8 cellular contexts compared by ENCODE assay signal in genomic region chr13:48235814-48236135, GRCh38. TPM values are rescaled to one million over a fixed set of nuclear protein-coding genes. Genes with fewer than 3 reads are reported as not detected.
DNase-seq lines count a peak whose midpoint lies in the region; ATAC-seq, FAIRE-seq and TF ChIP-seq lines count a peak whose summit lies in the region.

No MANE protein-coding gene starts in this region.

- H3K9me3 ChIP-seq in A549 (no peaks in the 10 kb centered on the region), Loucy (ENCODE audit: insufficient read depth, low read depth, low read length) (no peaks in the 10 kb centered on the region)
- H3K9me3 ChIP-seq in naive thymus-derived CD4-positive, alpha-beta T cell (ENCODE audit: control insufficient read depth in 2 of 3, low read length in 3 of 3), result no peaks in the 10 kb centered on the region

- H3K4me2 ChIP-seq in A549, result peak overlapping the region; percentile 95
- peak overlapping the region; percentile 92 for H3K4me2 ChIP-seq in Loucy (ENCODE audit: low read depth, low read length, poor library complexity, severe bottlenecking)

- no peak for TF ChIP-seq RAD21 in A549 (conservative IDR thresholded peaks at IDR 0.05 in 1 of 2, IDR thresholded peaks at IDR 0.05 in 1 of 2)

- TF ChIP-seq POLR2A in A549 (IDR thresholded peaks at IDR 0.05; ENCODE audit: low read length), result no peak

- no peak for TF ChIP-seq CTCF in A549 (IDR thresholded peaks at IDR 0.05)
- no peak for TF ChIP-seq CTCF in Loucy (conservative IDR thresholded peaks at IDR 0.05; ENCODE audit: low read length)

- CTCF ChIA-PET in A549 (lab: Yijun Ruan, JAX), result interaction anchor here (1.8 kb wide), 1 partner anchor 109 kb away, joined by 6 read pairs; no protein-coding TSS in a partner anchor
- CTCF ChIA-PET in naive thymus-derived CD4-positive, alpha-beta T cell (lab: Charles Lee), result interaction anchor here (0.9 to 2.7 kb wide), 8 partner anchors 14 to 109 kb away, joined by 3 to 22 read pairs (median 4); no protein-coding TSS in a partner anchor

- H3K9me2 ChIP-seq in Loucy (replicated peaks; ENCODE audit: low read depth, low read length), result no peaks in the 10 kb centered on the region

- peaks cover 80% of the 10 kb centered on the region for H3K79me2 ChIP-seq in Loucy (ENCODE audit: insufficient read depth, low read length)

- 92% methylated on average over 1 of the region's 1 CpG for WGBS in A549 (ENCODE audit: missing lambda C conversion rate)

- no peak overlapping the region for H3K27ac ChIP-seq in A549
- peak overlapping the region; percentile 94 for H3K27ac ChIP-seq in naive thymus-derived CD4-positive, alpha-beta T cell (ENCODE audit: low read depth, low read length)

- peak overlapping the region; percentile 94 for H3K27ac Mint-ChIP-seq in dendritic cell treated with granulocyte-macrophage colony-stimulating factor and Interleukin-4, amounts not matched to agents 40 ng/mL and 50 ng/mL, for 4 days
- H3K27ac Mint-ChIP-seq in naive thymus-derived CD4-positive, alpha-beta T cell, result peak overlapping the region in 8 of 9 donors; percentile 84 to 98 (median 96)

- H3K4me1 Mint-ChIP-seq in dendritic cell treated with granulocyte-macrophage colony-stimulating factor and Interleukin-4, amounts not matched to agents 40 ng/mL and 50 ng/mL, for 4 days (ENCODE audit: low read depth), result peaks cover 27% of the 10 kb centered on the region
- H3K4me1 Mint-ChIP-seq in naive thymus-derived CD4-positive, alpha-beta T cell, result peaks cover 42 to 74% (median 62%) of the 10 kb centered on the region in 7 donors

- ATAC-seq in A549 (no peak), HG03354 (IDR thresholded peaks at IDR 0.05; ENCODE audit: poor library complexity, severe bottlenecking, unreplicated experiment) (no peak), GM21515 (IDR thresholded peaks at IDR 0.05; ENCODE audit: unreplicated experiment) (no peak)
- no peak for ATAC-seq in naive thymus-derived CD4-positive, alpha-beta T cell

- H3K27me3 Mint-ChIP-seq in dendritic cell treated with granulocyte-macrophage colony-stimulating factor and Interleukin-4, amounts not matched to agents 40 ng/mL and 50 ng/mL, for 4 days, result peaks cover 11% of the 10 kb centered on the region
- peaks cover 0 to 22% (median 0%) of the 10 kb centered on the region in 5 donors for H3K27me3 Mint-ChIP-seq in naive thymus-derived CD4-positive, alpha-beta T cell

- H3K9ac ChIP-seq in Loucy (ENCODE audit: low read depth, low read length, poor library complexity, severe bottlenecking), result peak overlapping the region; percentile 97

- H3K4me3 Mint-ChIP-seq in dendritic cell treated with granulocyte-macrophage colony-stimulating factor and Interleukin-4, amounts not matched to agents 40 ng/mL and 50 ng/mL, for 4 days, result peak overlapping the region; percentile 78
- peak overlapping the region; percentile 64 to 99 (median 97) for H3K4me3 Mint-ChIP-seq in naive thymus-derived CD4-positive, alpha-beta T cell

- H3K4me3 ChIP-seq in A549, result no peak overlapping the region
- H3K4me3 ChIP-seq in Loucy (ENCODE audit: low read length, poor library complexity, severe bottlenecking), result peak overlapping the region; percentile 99
- H3K4me3 ChIP-seq in naive thymus-derived CD4-positive, alpha-beta T cell (ENCODE audit: low read length), result peak overlapping the region; percentile 61

- no peaks in the 10 kb centered on the region for H3K9me3 Mint-ChIP-seq in dendritic cell treated with granulocyte-macrophage colony-stimulating factor and Interleukin-4, amounts not matched to agents 40 ng/mL and 50 ng/mL, for 4 days
- no peaks in the 10 kb centered on the region for H3K9me3 Mint-ChIP-seq in naive thymus-derived CD4-positive, alpha-beta T cell

- H4K20me1 ChIP-seq in Loucy (ENCODE audit: insufficient read depth, low read length, poor library complexity, severe bottlenecking), result peaks cover 51% of the 10 kb centered on the region

- no peaks in the 10 kb centered on the region; the same call in 1 of the 2 replicates for H3F3A ChIP-seq in Loucy (ENCODE audit: low read depth)

- H3K4me1 ChIP-seq in A549 (peaks cover 44% of the 10 kb centered on the region), Loucy (ENCODE audit: insufficient read depth, low read length, poor library complexity, severe bottlenecking) (peaks cover 64% of the 10 kb centered on the region)
- peaks cover 47 to 53% of the 10 kb centered on the region in 2 donors for H3K4me1 ChIP-seq in naive thymus-derived CD4-positive, alpha-beta T cell (ENCODE audit: control insufficient read depth in 2 of 2, insufficient read depth in 2 of 2, low read length in 2 of 2)

- no peaks in the 10 kb centered on the region for H3K27me3 ChIP-seq in Loucy (ENCODE audit: insufficient read depth, low read length, poor library complexity, severe bottlenecking)
- no peaks in the 10 kb centered on the region for H3K27me3 ChIP-seq in naive thymus-derived CD4-positive, alpha-beta T cell (ENCODE audit: control insufficient read depth in 2 of 2, insufficient read depth in 2 of 2, low read length in 2 of 2)

- no peak overlapping the region for H2AFZ ChIP-seq in Loucy (ENCODE audit: low read length)

- DNase-seq in A549 (ENCODE audit: low read depth in 1 of 2, low spot score in 1 of 2), result no peak
- no peak for DNase-seq in naive thymus-derived CD4-positive, alpha-beta T cell
- no peak for DNase-seq in NCI-H2107 treated with DMSO at 0.1 percent for 48 hours (lab: John Stamatoyannopoulos, UW; ENCODE audit: unreplicated experiment)
- no peak for DNase-seq in NCI-H1436 treated with DMSO at 0.1 percent for 48 hours (lab: John Stamatoyannopoulos, UW)

- no peaks in the 10 kb centered on the region for H3K36me3 ChIP-seq in Loucy (ENCODE audit: insufficient read depth, low read length)
- H3K36me3 ChIP-seq in naive thymus-derived CD4-positive, alpha-beta T cell (ENCODE audit: control insufficient read depth in 2 of 3, insufficient read depth in 3 of 3, low read length in 3 of 3), result peaks cover 0 to 19% (median 0%) of the 10 kb centered on the region in 3 experiments

- POLR2A ChIA-PET in A549 (lab: Yijun Ruan, JAX), result no interaction called here
- POLR2A ChIA-PET in naive thymus-derived CD4-positive, alpha-beta T cell (lab: Charles Lee), result interaction anchor here (1.1 to 4.2 kb wide), 14 partner anchors 15 to 326 kb away, joined by 3 to 47 read pairs (median 5); partner anchors contain the start of gene NUDT15

- peaks cover 62% of the 10 kb centered on the region for H3K36me3 Mint-ChIP-seq in dendritic cell treated with granulocyte-macrophage colony-stimulating factor and Interleukin-4, amounts not matched to agents 40 ng/mL and 50 ng/mL, for 4 days (ENCODE audit: low read depth)
- peaks cover 4 to 32% (median 30%) of the 10 kb centered on the region in 5 donors for H3K36me3 Mint-ChIP-seq in naive thymus-derived CD4-positive, alpha-beta T cell

- intact Hi-C loops in dendritic cell treated with granulocyte-macrophage colony-stimulating factor and Interleukin-4, amounts not matched to agents 40 ng/mL and 50 ng/mL, for 4 days (cut with micrococcal nuclease), result no loop called here
- intact Hi-C loops in naive thymus-derived CD4-positive, alpha-beta T cell (cut with micrococcal nuclease), result loop anchor here (1.0 to 10.0 kb wide), 4 partner anchors 9 to 349 kb away; no protein-coding TSS in a partner anchor

- FAIRE-seq in A549 (lab: Jason Lieb, UNC), result no peak

- no peak for TF ChIP-seq EP300 in A549 (IDR thresholded peaks at IDR 0.05)

TF ChIP-seq in A549, 52 proteins besides CTCF, POLR2A, EP300 and RAD21:
- TF ChIP-seq NPAS2 (CRISPR knock-in tag; IDR thresholded peaks at IDR 0.05; ENCODE audit: borderline replicate concordance) (no peak), KDM5A (IDR thresholded peaks at IDR 0.05) (no peak), FOSL2 (IDR thresholded peaks at IDR 0.05) (no peak), FOSL2 (CRISPR knock-in tag; IDR thresholded peaks at IDR 0.05) (no peak), GATA3 (IDR thresholded peaks at IDR 0.05; ENCODE audit: borderline replicate concordance) (no peak), PHF8 (IDR thresholded peaks at IDR 0.05; ENCODE audit: borderline replicate concordance, low read depth) (no peak), HOXB13 (CRISPR knock-in tag; IDR thresholded peaks at IDR 0.05; ENCODE audit: low read depth) (no peak), TFCP2L1 (CRISPR knock-in tag; IDR thresholded peaks at IDR 0.05) (no peak), HMGXB4 (CRISPR knock-in tag; IDR thresholded peaks at IDR 0.05; ENCODE audit: borderline replicate concordance) (no peak)
- TF ChIP-seq, protein P1, sequence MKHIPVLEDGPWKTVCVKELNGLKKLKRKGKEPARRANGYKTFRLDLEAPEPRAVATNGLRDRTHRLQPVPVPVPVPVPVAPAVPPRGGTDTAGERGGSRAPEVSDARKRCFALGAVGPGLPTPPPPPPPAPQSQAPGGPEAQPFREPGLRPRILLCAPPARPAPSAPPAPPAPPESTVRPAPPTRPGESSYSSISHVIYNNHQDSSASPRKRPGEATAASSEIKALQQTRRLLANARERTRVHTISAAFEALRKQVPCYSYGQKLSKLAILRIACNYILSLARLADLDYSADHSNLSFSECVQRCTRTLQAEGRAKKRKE (CRISPR knock-in tag; IDR thresholded peaks at IDR 0.05; ENCODE audit: low read depth), result no peak

RNA-seq across cellular contexts. Expression of gene ITM2B, which starts 2.8 kb away (rescaled TPM):
- 226 and 234 TPM in 2 replicates for polyA plus RNA-seq in A549 (2011; rRNA removed)
- 57.7 and 60.8 TPM in 2 replicates for polyA plus RNA-seq in A549 (2012; cell fraction: cytosol; rRNA removed)
- polyA plus RNA-seq in A549 (2012; cell fraction: nucleus; rRNA removed), result 35.4 and 40.4 TPM in 2 replicates
- polyA plus RNA-seq in A549 (2017; fragmentation: RNase III; extraction: RNeasy Plus Mini Kit Qiagen cat#74134 plus additional on column Dnase treatment), result 94.1 to 116 TPM (median 115 TPM) in 3 replicates
- 23.6 and 23.8 TPM in 2 replicates for polyA minus RNA-seq in A549 (2011; rRNA and poly(A)+ RNA removed)
- total RNA-seq in naive thymus-derived CD4-positive, alpha-beta T cell, result 100 to 1,000 TPM; 190 to 733 (median 412) TPM
- polyA plus RNA-seq in naive thymus-derived CD4-positive, alpha-beta T cell, result 1,000 to 10,000 TPM; 1,112 to 1,479 TPM

Comparison
In these comparisons a context has a peak if more than half of its experiments do, and no peak if none do; other contexts are left out.
1. RNA of gene ITM2B, which starts 2.8 kb away (polyA plus RNA-seq): 1,112 to 1,479 TPM in naive thymus-derived CD4-positive, alpha-beta T cell; 35.4 to 234 TPM in A549; every median in the first group is over 4 times any median in the second.